9 cellular contexts compared by ENCODE assay signal in genomic region chrX:105190252-105190853, GRCh38. TPM values are rescaled to one million over a fixed set of nuclear protein-coding genes. Genes with fewer than 3 reads are reported as not detected.
A peak's percentile ranks its signal among the peaks of the same experiment; 100 is the strongest.
DNase-seq lines count a peak whose midpoint lies in the region; ATAC-seq and TF ChIP-seq lines count a peak whose summit lies in the region.
"Had no signal": no experiment of that assay in that cellular context is flagged by ENCODE, and none has a peak within 500 bp of the region (broad histone marks: within the 10 kb centered on the region; RNA-seq: fewer than 3 reads in every experiment).

No MANE protein-coding gene starts in this region.

- TF ChIP-seq CTCF in AG04449 (IDR thresholded peaks at IDR 0.05; ENCODE audit: insufficient read depth, low read length, missing control alignments) (peak; percentile 27), endodermal cell (conservative IDR thresholded peaks at IDR 0.05) (peak; percentile 86), neutrophil (IDR thresholded peaks at IDR 0.05) (peak; percentile 53)

- H3K4me1 ChIP-seq in endodermal cell (ENCODE audit: control insufficient read depth, insufficient read depth, low read length) (no peaks in the 10 kb centered on the region), neutrophil (ENCODE audit: control insufficient read depth in 1 of 2, insufficient read depth in 1 of 2, low read depth in 1 of 2, low read length in 1 of 2) (no peaks in the 10 kb centered on the region)

- H3K9me3 Mint-ChIP-seq in endodermal cell: peaks cover 18% of the 10 kb centered on the region

- no peaks in the 10 kb centered on the region for H3K36me3 Mint-ChIP-seq in endodermal cell (ENCODE audit: low read depth)

- no peak overlapping the region for H3K27ac Mint-ChIP-seq in endodermal cell

- no peaks in the 10 kb centered on the region for H3K27me3 Mint-ChIP-seq in endodermal cell (ENCODE audit: insufficient read depth)

- no peak for DNase-seq in AG04449 (ENCODE audit: low read depth, low spot score)
- peak; percentile 1 for DNase-seq in G401 (ENCODE audit: low spot score)
- peak; percentile 3 to 61 for DNase-seq in NCI-H526 (lab: John Stamatoyannopoulos, UW)
- peak; percentile 73 for DNase-seq in endodermal cell
- no peak for DNase-seq in cerebellar nuclear complex (lab: John Stamatoyannopoulos, UW)

- no peak overlapping the region for H3K4me3 Mint-ChIP-seq in endodermal cell

- H3K9me3 ChIP-seq in endodermal cell (ENCODE audit: control insufficient read depth, low read length): no peaks in the 10 kb centered on the region
- no peaks in the 10 kb centered on the region for H3K9me3 ChIP-seq in neutrophil

- H3K9ac ChIP-seq in endodermal cell (ENCODE audit: extremely low read depth, low read length, poor library complexity, severe bottlenecking): no peak overlapping the region

- H3K4me1 Mint-ChIP-seq in endodermal cell: no peaks in the 10 kb centered on the region

- H3K27me3 ChIP-seq in endodermal cell (ENCODE audit: control insufficient read depth, insufficient read depth, low read length, poor library complexity, severe bottlenecking) (no peaks in the 10 kb centered on the region), neutrophil (no peaks in the 10 kb centered on the region)

- ATAC-seq in HG03460 (IDR thresholded peaks at IDR 0.05; ENCODE audit: unreplicated experiment) (no peak), HG02571 (IDR thresholded peaks at IDR 0.05; ENCODE audit: unreplicated experiment) (no peak)

- no peak overlapping the region for H3K27ac ChIP-seq in endodermal cell (ENCODE audit: low read depth, low read length)
- H3K27ac ChIP-seq in neutrophil: no peak overlapping the region
- H3K27ac ChIP-seq: epithelial cell of prostate had no signal

- H3K36me3 ChIP-seq in endodermal cell (ENCODE audit: control insufficient read depth, insufficient read depth, low read length): no peaks in the 10 kb centered on the region
- no peaks in the 10 kb centered on the region for H3K36me3 ChIP-seq in neutrophil

- in situ Hi-C loops in G401 (cut with HindIII; ENCODE audit: low sequenced_read_pairs): no loop called here

- WGBS in endodermal cell (ENCODE audit: insufficient coverage in 1 of 2, insufficient read length in 1 of 2), 2 experiments: 33% methylated on average over 1 of the region's 2 CpGs; no CpG with 5 or more reads in 1 of the 2 experiments

- POLR2A ChIA-PET in AG04449 (lab: Yijun Ruan, JAX): no interaction called here

- H3K4me3 ChIP-seq in AG04449 (ENCODE audit: low read depth, low read length): no peak overlapping the region
- H3K4me3 ChIP-seq in endodermal cell (ENCODE audit: low read length): no peak overlapping the region
- no peak overlapping the region for H3K4me3 ChIP-seq in neutrophil (ENCODE audit: low read depth in 1 of 2, low read length in 1 of 2)

- CTCF ChIA-PET in AG04449 (lab: Yijun Ruan, JAX): interaction anchor here (0.9 to 1.4 kb wide), 3 partner anchors 44 to 522 kb away, joined by 3 to 4 read pairs (median 4); no protein-coding TSS in a partner anchor

RNA-seq across cellular contexts. Expression of gene TEX13A, which starts 30.1 kb away (rescaled TPM):
- not detected in 2 replicates for total RNA-seq in G401 (2014; rRNA removed; shearing (Covaris generic))
- not detected for total RNA-seq in endodermal cell
- polyA plus RNA-seq in endodermal cell (2013, experiment 1 of 2): not detected
- polyA plus RNA-seq in endodermal cell (2013, experiment 2 of 2): not detected

Comparison
In these comparisons a context has a peak if more than half of its experiments do, and no peak if none do; other contexts are left out.
1. DNase-seq: peak in G401 (single experiment), NCI-H526 (2 of 2) and endodermal cell (single experiment); none in AG04449 (single experiment) and cerebellar nuclear complex (0 of 2).
2. CTCF ChIP-seq: peak in every context shown above with its lines; median percentile 86 in endodermal cell; 53 in neutrophil; 27 in AG04449.